Comparison of ENCODE assay signal across 8 cellular contexts in the genomic region with DNA sequence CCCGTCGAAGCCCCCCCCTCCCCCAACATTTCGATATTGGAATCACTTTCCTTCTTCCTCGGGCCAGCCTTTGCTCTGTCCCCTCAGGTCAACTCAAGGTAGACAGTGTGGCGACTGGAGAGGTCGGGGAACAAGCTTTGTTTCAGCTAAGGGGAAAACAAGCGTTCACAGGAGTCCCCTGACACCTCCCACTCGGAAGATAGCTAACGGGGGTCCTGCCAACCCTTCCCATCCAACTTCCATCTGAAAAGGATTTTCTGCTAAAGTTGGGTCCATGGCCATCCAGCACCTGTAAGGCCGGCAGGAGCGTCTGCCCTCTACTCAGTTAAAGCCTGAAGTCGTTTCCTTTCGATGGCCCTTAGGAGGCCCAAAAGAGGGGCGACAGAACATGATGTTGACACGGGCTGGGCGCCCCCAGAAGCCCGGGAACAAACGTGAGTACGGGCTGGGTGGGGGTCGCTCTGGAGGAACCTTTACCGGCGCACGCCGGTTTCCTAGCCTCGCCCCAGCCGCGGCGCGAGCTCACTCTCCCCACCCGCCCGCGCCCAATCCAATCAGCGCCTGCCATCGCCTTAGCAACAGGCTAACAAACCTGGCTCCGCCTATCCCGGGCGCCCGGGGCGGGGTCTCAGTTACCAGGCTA. TPM values are rescaled to one million over a fixed set of nuclear protein-coding genes. Genes with fewer than 3 reads are reported as not detected.
DNase-seq lines count a peak whose midpoint lies in the region; ATAC-seq and TF ChIP-seq lines count a peak whose summit lies in the region.

No MANE protein-coding gene starts in this region.

- H3K4me1 Mint-ChIP-seq in dendritic cell treated with granulocyte-macrophage colony-stimulating factor and Interleukin-4, amounts not matched to agents 40 ng/mL and 50 ng/mL, for 4 days (ENCODE audit: low read depth): peaks cover 10% of the 10 kb centered on the region

- ATAC-seq in GM19372 (IDR thresholded peaks at IDR 0.05; ENCODE audit: low read depth, unreplicated experiment): peak; percentile 45
- peak; percentile 45 for ATAC-seq in HG03520 (IDR thresholded peaks at IDR 0.05; ENCODE audit: unreplicated experiment)

- peak overlapping the region; percentile 90 for H3K4me3 ChIP-seq in BLaER1
- H3K4me3 ChIP-seq in liver (ENCODE audit: low read depth in 1 of 3, low read length in 3 of 3): peak overlapping the region; percentile 72 to 97 (median 97)

- H3K36me3 ChIP-seq in BLaER1: peaks cover 7% of the 10 kb centered on the region; the same call in 1 of the 2 replicates
- H3K36me3 ChIP-seq in liver (ENCODE audit: control insufficient read depth in 4 of 4, insufficient read depth in 3 of 4, low read depth in 1 of 4, low read length in 3 of 4): peaks cover 0 to 22% (median 8%) of the 10 kb centered on the region in 4 donors

- H3K27me3 ChIP-seq in BLaER1: no peaks in the 10 kb centered on the region
- no peaks in the 10 kb centered on the region for H3K27me3 ChIP-seq in liver (ENCODE audit: control insufficient read depth in 4 of 4, insufficient read depth in 4 of 4, low read length in 3 of 4)

- H3K27ac ChIP-seq in BLaER1: peak overlapping the region; percentile 95
- peak overlapping the region; percentile 99 to 100 for H3K27ac ChIP-seq in liver (ENCODE audit: low read depth in 1 of 2, low read length in 2 of 2)

- peaks cover 52% of the 10 kb centered on the region for H3K36me3 Mint-ChIP-seq in dendritic cell treated with granulocyte-macrophage colony-stimulating factor and Interleukin-4, amounts not matched to agents 40 ng/mL and 50 ng/mL, for 4 days (ENCODE audit: low read depth)

- under 1% methylated on average over 39 of the region's 39 CpGs for WGBS in liver

- no peaks in the 10 kb centered on the region for H4K20me1 ChIP-seq in BLaER1

- H3K9ac ChIP-seq in BLaER1 (peak overlapping the region; percentile 89), liver (ENCODE audit: low read depth in 1 of 2, low read length in 2 of 2) (peak overlapping the region; percentile 100)

- TF ChIP-seq CTCF in liver (IDR thresholded peaks at IDR 0.05; ENCODE audit: low read depth, low read length, missing input control): no peak

- H3K4me1 ChIP-seq in BLaER1 (peaks cover 18% of the 10 kb centered on the region), liver (ENCODE audit: control insufficient read depth in 4 of 4, insufficient read depth in 4 of 4, low read length in 3 of 4) (peaks cover 0 to 14% (median 7%) of the 10 kb centered on the region in 4 donors)

- no peaks in the 10 kb centered on the region for H3K27me3 Mint-ChIP-seq in dendritic cell treated with granulocyte-macrophage colony-stimulating factor and Interleukin-4, amounts not matched to agents 40 ng/mL and 50 ng/mL, for 4 days

- no peaks in the 10 kb centered on the region for H3K9me3 Mint-ChIP-seq in dendritic cell treated with granulocyte-macrophage colony-stimulating factor and Interleukin-4, amounts not matched to agents 40 ng/mL and 50 ng/mL, for 4 days

- peak overlapping the region; percentile 92 for H3K4me2 ChIP-seq in BLaER1

- peak overlapping the region; percentile 94 for H3K4me3 Mint-ChIP-seq in dendritic cell treated with granulocyte-macrophage colony-stimulating factor and Interleukin-4, amounts not matched to agents 40 ng/mL and 50 ng/mL, for 4 days

- H3K9me3 ChIP-seq in BLaER1 (no peaks in the 10 kb centered on the region), liver (ENCODE audit: control insufficient read depth in 4 of 4, low read length in 3 of 4) (no peaks in the 10 kb centered on the region)

- TF ChIP-seq RAD21 in liver (IDR thresholded peaks at IDR 0.05): no peak

- intact Hi-C loops in dendritic cell treated with granulocyte-macrophage colony-stimulating factor and Interleukin-4, amounts not matched to agents 40 ng/mL and 50 ng/mL, for 4 days (cut with micrococcal nuclease): loop anchor here (1.0 to 10.0 kb wide), 6 partner anchors 66 to 446 kb away; no protein-coding TSS in a partner anchor

- DNase-seq in NCI-H526 treated with DMSO at 0.1 percent for 48 hours (lab: John Stamatoyannopoulos, UW): peak; percentile 70
- peak; percentile 94 to 98 for DNase-seq in activated CD4-positive, alpha-beta T cell treated with anti-CD3 and anti-CD28 coated beads, Interleukin-2, amount 50 U/mL, for 24 hours (ENCODE audit: low read depth in 1 of 2, low spot score in 1 of 2)
- DNase-seq in stimulated activated CD4-positive, alpha-beta T cell treated with anti-CD3 and anti-CD28 coated beads, Interleukin-2, amount 100 ng/mL, for 48 hours: peak; percentile 97 to 98

- H3K27ac Mint-ChIP-seq in dendritic cell treated with granulocyte-macrophage colony-stimulating factor and Interleukin-4, amounts not matched to agents 40 ng/mL and 50 ng/mL, for 4 days: peak overlapping the region; percentile 98

TF ChIP-seq in liver, 16 proteins besides CTCF, POLR2A, EP300 and RAD21:
- no peak for TF ChIP-seq GABPA (IDR thresholded peaks at IDR 0.05 in 1 of 2, conservative IDR thresholded peaks at IDR 0.05 in 1 of 2)
- TF ChIP-seq, protein P1, sequence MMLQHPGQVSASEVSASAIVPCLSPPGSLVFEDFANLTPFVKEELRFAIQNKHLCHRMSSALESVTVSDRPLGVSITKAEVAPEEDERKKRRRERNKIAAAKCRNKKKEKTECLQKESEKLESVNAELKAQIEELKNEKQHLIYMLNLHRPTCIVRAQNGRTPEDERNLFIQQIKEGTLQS (IDR thresholded peaks at IDR 0.05): no peak
- TF ChIP-seq TAF1 (conservative IDR thresholded peaks at IDR 0.05): no peak
- peak; percentile 18 to 24 for TF ChIP-seq RXRA (IDR thresholded peaks at IDR 0.05)
- TF ChIP-seq, protein P2, sequence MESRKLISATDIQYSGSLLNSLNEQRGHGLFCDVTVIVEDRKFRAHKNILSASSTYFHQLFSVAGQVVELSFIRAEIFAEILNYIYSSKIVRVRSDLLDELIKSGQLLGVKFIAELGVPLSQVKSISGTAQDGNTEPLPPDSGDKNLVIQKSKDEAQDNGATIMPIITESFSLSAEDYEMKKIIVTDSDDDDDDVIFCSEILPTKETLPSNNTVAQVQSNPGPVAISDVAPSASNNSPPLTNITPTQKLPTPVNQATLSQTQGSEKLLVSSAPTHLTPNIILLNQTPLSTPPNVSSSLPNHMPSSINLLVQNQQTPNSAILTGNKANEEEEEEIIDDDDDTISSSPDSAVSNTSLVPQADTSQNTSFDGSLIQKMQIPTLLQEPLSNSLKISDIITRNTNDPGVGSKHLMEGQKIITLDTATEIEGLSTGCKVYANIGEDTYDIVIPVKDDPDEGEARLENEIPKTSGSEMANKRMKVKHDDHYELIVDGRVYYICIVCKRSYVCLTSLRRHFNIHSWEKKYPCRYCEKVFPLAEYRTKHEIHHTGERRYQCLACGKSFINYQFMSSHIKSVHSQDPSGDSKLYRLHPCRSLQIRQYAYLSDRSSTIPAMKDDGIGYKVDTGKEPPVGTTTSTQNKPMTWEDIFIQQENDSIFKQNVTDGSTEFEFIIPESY (IDR thresholded peaks at IDR 0.05): peak; percentile 25
- TF ChIP-seq EGR1 (IDR thresholded peaks at IDR 0.05; ENCODE audit: low read depth in 2 of 2): no peak
- TF ChIP-seq YY1 (IDR thresholded peaks at IDR 0.05): no peak
- no peak for TF ChIP-seq NR2F2 (IDR thresholded peaks at IDR 0.05)
- TF ChIP-seq HNF4A (conservative IDR thresholded peaks at IDR 0.05): no peak
- TF ChIP-seq JUND (IDR thresholded peaks at IDR 0.05): no peak
- TF ChIP-seq FOXA2 (IDR thresholded peaks at IDR 0.05): no peak
- no peak for TF ChIP-seq HNF4G (IDR thresholded peaks at IDR 0.05)
- TF ChIP-seq, protein P3, sequence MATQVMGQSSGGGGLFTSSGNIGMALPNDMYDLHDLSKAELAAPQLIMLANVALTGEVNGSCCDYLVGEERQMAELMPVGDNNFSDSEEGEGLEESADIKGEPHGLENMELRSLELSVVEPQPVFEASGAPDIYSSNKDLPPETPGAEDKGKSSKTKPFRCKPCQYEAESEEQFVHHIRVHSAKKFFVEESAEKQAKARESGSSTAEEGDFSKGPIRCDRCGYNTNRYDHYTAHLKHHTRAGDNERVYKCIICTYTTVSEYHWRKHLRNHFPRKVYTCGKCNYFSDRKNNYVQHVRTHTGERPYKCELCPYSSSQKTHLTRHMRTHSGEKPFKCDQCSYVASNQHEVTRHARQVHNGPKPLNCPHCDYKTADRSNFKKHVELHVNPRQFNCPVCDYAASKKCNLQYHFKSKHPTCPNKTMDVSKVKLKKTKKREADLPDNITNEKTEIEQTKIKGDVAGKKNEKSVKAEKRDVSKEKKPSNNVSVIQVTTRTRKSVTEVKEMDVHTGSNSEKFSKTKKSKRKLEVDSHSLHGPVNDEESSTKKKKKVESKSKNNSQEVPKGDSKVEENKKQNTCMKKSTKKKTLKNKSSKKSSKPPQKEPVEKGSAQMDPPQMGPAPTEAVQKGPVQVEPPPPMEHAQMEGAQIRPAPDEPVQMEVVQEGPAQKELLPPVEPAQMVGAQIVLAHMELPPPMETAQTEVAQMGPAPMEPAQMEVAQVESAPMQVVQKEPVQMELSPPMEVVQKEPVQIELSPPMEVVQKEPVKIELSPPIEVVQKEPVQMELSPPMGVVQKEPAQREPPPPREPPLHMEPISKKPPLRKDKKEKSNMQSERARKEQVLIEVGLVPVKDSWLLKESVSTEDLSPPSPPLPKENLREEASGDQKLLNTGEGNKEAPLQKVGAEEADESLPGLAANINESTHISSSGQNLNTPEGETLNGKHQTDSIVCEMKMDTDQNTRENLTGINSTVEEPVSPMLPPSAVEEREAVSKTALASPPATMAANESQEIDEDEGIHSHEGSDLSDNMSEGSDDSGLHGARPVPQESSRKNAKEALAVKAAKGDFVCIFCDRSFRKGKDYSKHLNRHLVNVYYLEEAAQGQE (IDR thresholded peaks at IDR 0.05): no peak
- no peak for TF ChIP-seq FOXA1 (IDR thresholded peaks at IDR 0.05)
- TF ChIP-seq, protein P4, sequence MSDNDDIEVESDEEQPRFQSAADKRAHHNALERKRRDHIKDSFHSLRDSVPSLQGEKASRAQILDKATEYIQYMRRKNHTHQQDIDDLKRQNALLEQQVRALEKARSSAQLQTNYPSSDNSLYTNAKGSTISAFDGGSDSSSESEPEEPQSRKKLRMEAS (IDR thresholded peaks at IDR 0.05): peak; percentile 38
- no peak for TF ChIP-seq SP1 (IDR thresholded peaks at IDR 0.05)
TF ChIP-seq in liver: peak in this region for 3.

RNA-seq across cellular contexts. Expression of a gene that starts 2.5 kb away (rescaled TPM):
- 10 to 100 TPM; 33.3 to 34.7 TPM for total RNA-seq in liver
- 10 to 100 TPM in 1 of 2 donors, 1 to 10 TPM in 1; 8.8 to 70.4 TPM for polyA plus RNA-seq in liver

Comparison
In these comparisons a context has a peak if more than half of its experiments do, and no peak if none do; other contexts are left out.
1. Peak in every context shown above with its lines: DNase-seq, ATAC-seq, H3K4me3 ChIP-seq and H3K27ac ChIP-seq.